In the genomic region with DNA sequence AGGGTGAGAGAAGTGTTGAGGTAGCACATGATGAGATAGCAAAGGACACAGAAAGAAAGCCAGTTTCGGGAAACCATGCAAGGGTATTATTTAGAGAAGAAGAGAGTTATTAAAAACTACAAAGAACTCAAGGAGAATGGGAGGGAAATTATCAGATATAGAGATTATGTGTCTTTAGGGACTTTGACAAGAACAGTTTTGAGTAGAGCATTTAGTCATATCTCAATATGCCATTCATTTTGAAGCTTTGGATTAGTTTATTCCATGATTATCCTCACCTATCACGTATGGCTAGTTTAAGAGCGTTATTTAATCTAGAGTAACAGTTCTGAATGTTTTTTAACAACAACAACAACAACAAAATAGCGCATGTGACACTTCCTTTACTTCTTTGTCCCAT, we compare ENCODE assay signal across 37 cellular contexts.
"Had no signal": no experiment of that assay in that cellular context is flagged by ENCODE, and none has a peak within 500 bp of the region (broad histone marks: within the 10 kb centered on the region; RNA-seq: fewer than 3 reads in every experiment).

No MANE protein-coding gene starts in this region.

- H3K27ac ChIP-seq: adrenal gland, ascending aorta, body of pancreas, brain microvascular endothelial cell, breast epithelium, cardiac muscle cell had no signal

- H3K36me3 Mint-ChIP-seq: brain had no signal

- H3K27ac Mint-ChIP-seq: activated naive CD4-positive, alpha-beta T cell treated with anti-CD3 and anti-CD28 coated beads for 36 hours; activated naive CD4-positive, alpha-beta T cell treated with anti-CD3 and anti-CD28 coated beads, Interleukin-2, amount 10 ng/mL, durations not matched to agents 7 days and 5 days; activated naive CD4-positive, alpha-beta T cell treated with anti-CD3 and anti-CD28 coated beads, Interleukin-2, amount 50 U/mL, for 24 hours; activated naive CD4-positive, alpha-beta T cell treated with anti-CD3 and anti-CD28 coated beads, Interleukin-2, amount 50 U/mL, for 72 hours; activated naive CD8-positive, alpha-beta T cell; activated naive CD8-positive, alpha-beta T cell treated with anti-CD3 and anti-CD28 coated beads for 36 hours; activated naive CD8-positive, alpha-beta T cell treated with anti-CD3 and anti-CD28 coated beads, Interleukin-2, amount 10 ng/mL, durations not matched to agents 7 days and 5 days; activated naive CD8-positive, alpha-beta T cell treated with anti-CD3 and anti-CD28 coated beads, Interleukin-2, amount 50 U/mL, for 24 hours; activated T-cell treated with anti-CD3 and anti-CD28 coated beads, Interleukin-2, amount 50 U/mL, for 24 hours; activated T-helper 1 cell treated with anti-CD3 and anti-CD28 coated beads, Interleukin-12 subunit alpha, Interleukin-12 subunit beta, Interleukin-2, Interleukin-4 antibody, amounts not matched to agents 30 ng/mL and 10 ng/mL and 1 ng/mL, durations not matched to agents 14 hours and 24 hours and 36 hours; activated T-helper 17 cell treated with anti-CD3 and anti-CD28 coated beads, Interleukin-2, amount 50 U/mL, for 72 hours; activated T-helper 2 cell treated with anti-CD3 and anti-CD28 coated beads, Interferon-gamma antibody, Interleukin-2, Interleukin-4, amounts not matched to agents 10 μg/mL and 5 μg/mL and 100 μg/mL, durations not matched to agents 14 hours and 24 hours and 36 hours; brain had no signal

- H3K9me3 Mint-ChIP-seq: activated naive CD4-positive, alpha-beta T cell treated with anti-CD3 and anti-CD28 coated beads for 36 hours; activated naive CD4-positive, alpha-beta T cell treated with anti-CD3 and anti-CD28 coated beads, Interleukin-2, amount 10 ng/mL, durations not matched to agents 7 days and 5 days; activated naive CD4-positive, alpha-beta T cell treated with anti-CD3 and anti-CD28 coated beads, Interleukin-2, amount 50 U/mL, for 24 hours; activated naive CD4-positive, alpha-beta T cell treated with anti-CD3 and anti-CD28 coated beads, Interleukin-2, amount 50 U/mL, for 72 hours; activated naive CD8-positive, alpha-beta T cell treated with anti-CD3 and anti-CD28 coated beads for 36 hours; activated naive CD8-positive, alpha-beta T cell treated with anti-CD3 and anti-CD28 coated beads, Interleukin-2, amount 10 ng/mL, durations not matched to agents 7 days and 5 days; activated naive CD8-positive, alpha-beta T cell treated with anti-CD3 and anti-CD28 coated beads, Interleukin-2, amount 50 U/mL, for 24 hours; activated T-cell treated with anti-CD3 and anti-CD28 coated beads, Interleukin-2, amount 50 U/mL, for 24 hours; activated T-helper 1 cell treated with anti-CD3 and anti-CD28 coated beads, Interleukin-12 subunit alpha, Interleukin-12 subunit beta, Interleukin-2, Interleukin-4 antibody, amounts not matched to agents 30 ng/mL and 10 ng/mL and 1 ng/mL, durations not matched to agents 14 hours and 24 hours and 36 hours; activated T-helper 17 cell treated with anti-CD3 and anti-CD28 coated beads, Interleukin-2, amount 50 U/mL, for 72 hours; activated T-helper 2 cell treated with anti-CD3 and anti-CD28 coated beads, Interferon-gamma antibody, Interleukin-2, Interleukin-4, amounts not matched to agents 10 μg/mL and 5 μg/mL and 100 μg/mL, durations not matched to agents 14 hours and 24 hours and 36 hours; brain; central memory CD8-positive, alpha-beta T cell had no signal

- H3K9me3 ChIP-seq: adrenal gland, ascending aorta, body of pancreas, breast epithelium had no signal

- ATAC-seq: activated naive CD4-positive, alpha-beta T cell treated with anti-CD3 and anti-CD28 coated beads, Interleukin-2, amount 50 U/mL, for 72 hours; activated naive CD8-positive, alpha-beta T cell treated with anti-CD3 and anti-CD28 coated beads, Interleukin-2, amount 50 U/mL, for 24 hours; activated T-helper 17 cell treated with anti-CD3 and anti-CD28 coated beads, Interleukin-2, amount 50 U/mL, for 72 hours; body of pancreas had no signal

- H3K4me3 Mint-ChIP-seq: activated naive CD4-positive, alpha-beta T cell treated with anti-CD3 and anti-CD28 coated beads for 36 hours; activated naive CD4-positive, alpha-beta T cell treated with anti-CD3 and anti-CD28 coated beads, Interleukin-2, amount 10 ng/mL, durations not matched to agents 7 days and 5 days; activated naive CD4-positive, alpha-beta T cell treated with anti-CD3 and anti-CD28 coated beads, Interleukin-2, amount 50 U/mL, for 24 hours; activated naive CD8-positive, alpha-beta T cell; activated naive CD8-positive, alpha-beta T cell treated with anti-CD3 and anti-CD28 coated beads for 36 hours; activated naive CD8-positive, alpha-beta T cell treated with anti-CD3 and anti-CD28 coated beads, Interleukin-2, amount 10 ng/mL, durations not matched to agents 7 days and 5 days; activated naive CD8-positive, alpha-beta T cell treated with anti-CD3 and anti-CD28 coated beads, Interleukin-2, amount 50 U/mL, for 24 hours; activated T-cell treated with anti-CD3 and anti-CD28 coated beads, Interleukin-2, amount 50 U/mL, for 24 hours; activated T-helper 1 cell treated with anti-CD3 and anti-CD28 coated beads, Interleukin-12 subunit alpha, Interleukin-12 subunit beta, Interleukin-2, Interleukin-4 antibody, amounts not matched to agents 30 ng/mL and 10 ng/mL and 1 ng/mL, durations not matched to agents 14 hours and 24 hours and 36 hours; activated T-helper 17 cell treated with anti-CD3 and anti-CD28 coated beads, Interleukin-2, amount 50 U/mL, for 72 hours; brain; central memory CD8-positive, alpha-beta T cell had no signal

- H3K36me3 ChIP-seq: adrenal gland, ascending aorta, brain microvascular endothelial cell, breast epithelium, cardiac muscle cell had no signal

- H3K27me3 Mint-ChIP-seq: activated naive CD4-positive, alpha-beta T cell treated with anti-CD3 and anti-CD28 coated beads, Interleukin-2, amount 10 ng/mL, durations not matched to agents 7 days and 5 days; activated naive CD4-positive, alpha-beta T cell treated with anti-CD3 and anti-CD28 coated beads, Interleukin-2, amount 50 U/mL, for 24 hours; activated naive CD8-positive, alpha-beta T cell; activated naive CD8-positive, alpha-beta T cell treated with anti-CD3 and anti-CD28 coated beads for 36 hours; activated naive CD8-positive, alpha-beta T cell treated with anti-CD3 and anti-CD28 coated beads, Interleukin-2, amount 10 ng/mL, durations not matched to agents 7 days and 5 days; activated naive CD8-positive, alpha-beta T cell treated with anti-CD3 and anti-CD28 coated beads, Interleukin-2, amount 50 U/mL, for 24 hours; activated T-cell treated with anti-CD3 and anti-CD28 coated beads, Interleukin-2, amount 50 U/mL, for 24 hours; activated T-helper 17 cell treated with anti-CD3 and anti-CD28 coated beads, Interleukin-2, amount 50 U/mL, for 72 hours; brain; central memory CD8-positive, alpha-beta T cell had no signal

- H3K27me3 ChIP-seq: adrenal gland, ascending aorta, body of pancreas, brain microvascular endothelial cell, breast epithelium, cardiac muscle cell had no signal

- DNase-seq: activated effector memory CD4-positive, alpha-beta T cell treated with anti-CD3 and anti-CD28 coated beads, Interleukin-2, amount 50 U/mL, for 16 hours; activated effector memory CD4-positive, alpha-beta T cell treated with Interleukin-2 at 50 U/mL for 16 hours; activated gamma-delta T cell; activated gamma-delta T cell treated with Interleukin-2 at 50 U/mL for 16 hours; activated naive CD4-positive, alpha-beta T cell; activated naive CD4-positive, alpha-beta T cell treated with anti-CD3 and anti-CD28 coated beads for 36 hours; activated naive CD4-positive, alpha-beta T cell treated with anti-CD3 and anti-CD28 coated beads, Interleukin-2, amount 10 ng/mL, durations not matched to agents 7 days and 5 days; activated naive CD4-positive, alpha-beta T cell treated with anti-CD3 and anti-CD28 coated beads, Interleukin-2, amount 50 U/mL, for 16 hours; activated naive CD4-positive, alpha-beta T cell treated with Interleukin-2 at 50 U/mL for 16 hours; activated naive CD8-positive, alpha-beta T cell treated with anti-CD3 and anti-CD28 coated beads for 36 hours; activated naive CD8-positive, alpha-beta T cell treated with anti-CD3 and anti-CD28 coated beads, Interleukin-2, amount 10 ng/mL, durations not matched to agents 7 days and 5 days; activated naive CD8-positive, alpha-beta T cell treated with anti-CD3 and anti-CD28 coated beads, Interleukin-2, amount 50 U/mL, for 24 hours; activated T-cell treated with anti-CD3 and anti-CD28 coated beads for 4 hours; activated T-cell treated with anti-CD3 and anti-CD28 coated beads, Interleukin-2, amount 50 U/mL, for 1 hour; activated T-cell treated with anti-CD3 and anti-CD28 coated beads, Interleukin-2, amount 50 U/mL, for 24 hours; activated T-cell treated with anti-CD3 and anti-CD28 coated beads, Interleukin-2, amount 50 U/mL, for 48 hours; adrenal gland; amniotic stem cell; amygdala; anterior cingulate cortex; aorta; body of pancreas; brain microvascular endothelial cell; caudate nucleus; central memory CD4-positive, alpha-beta T cell; cerebellar nuclear complex had no signal

- H3K4me3 ChIP-seq: adrenal gland, ascending aorta, body of pancreas, breast epithelium, cardiac muscle cell had no signal

- H3K4me1 ChIP-seq: adrenal gland, ascending aorta, body of pancreas, breast epithelium had no signal

- H3K4me1 Mint-ChIP-seq: activated naive CD4-positive, alpha-beta T cell treated with anti-CD3 and anti-CD28 coated beads, Interleukin-2, amount 50 U/mL, for 24 hours had no signal
